1 cellular context compared by ENCODE assay signal in genomic region chr12:19166387-19166786, GRCh38.
TF ChIP-seq lines count a peak whose summit lies in the region.

No MANE protein-coding gene starts in this region.

TF ChIP-seq in WTC11, 78 proteins besides CTCF, POLR2A, EP300 and RAD21 (continued from another document):
- TF ChIP-seq, protein P1, sequence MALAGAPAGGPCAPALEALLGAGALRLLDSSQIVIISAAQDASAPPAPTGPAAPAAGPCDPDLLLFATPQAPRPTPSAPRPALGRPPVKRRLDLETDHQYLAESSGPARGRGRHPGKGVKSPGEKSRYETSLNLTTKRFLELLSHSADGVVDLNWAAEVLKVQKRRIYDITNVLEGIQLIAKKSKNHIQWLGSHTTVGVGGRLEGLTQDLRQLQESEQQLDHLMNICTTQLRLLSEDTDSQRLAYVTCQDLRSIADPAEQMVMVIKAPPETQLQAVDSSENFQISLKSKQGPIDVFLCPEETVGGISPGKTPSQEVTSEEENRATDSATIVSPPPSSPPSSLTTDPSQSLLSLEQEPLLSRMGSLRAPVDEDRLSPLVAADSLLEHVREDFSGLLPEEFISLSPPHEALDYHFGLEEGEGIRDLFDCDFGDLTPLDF (CRISPR knock-in tag; IDR thresholded peaks at IDR 0.05) = no peak
- no peak for TF ChIP-seq ZNF281 (CRISPR knock-in tag; IDR thresholded peaks at IDR 0.05)
- TF ChIP-seq SMAD4 (CRISPR knock-in tag; IDR thresholded peaks at IDR 0.05) = no peak
- TF ChIP-seq, protein P2, sequence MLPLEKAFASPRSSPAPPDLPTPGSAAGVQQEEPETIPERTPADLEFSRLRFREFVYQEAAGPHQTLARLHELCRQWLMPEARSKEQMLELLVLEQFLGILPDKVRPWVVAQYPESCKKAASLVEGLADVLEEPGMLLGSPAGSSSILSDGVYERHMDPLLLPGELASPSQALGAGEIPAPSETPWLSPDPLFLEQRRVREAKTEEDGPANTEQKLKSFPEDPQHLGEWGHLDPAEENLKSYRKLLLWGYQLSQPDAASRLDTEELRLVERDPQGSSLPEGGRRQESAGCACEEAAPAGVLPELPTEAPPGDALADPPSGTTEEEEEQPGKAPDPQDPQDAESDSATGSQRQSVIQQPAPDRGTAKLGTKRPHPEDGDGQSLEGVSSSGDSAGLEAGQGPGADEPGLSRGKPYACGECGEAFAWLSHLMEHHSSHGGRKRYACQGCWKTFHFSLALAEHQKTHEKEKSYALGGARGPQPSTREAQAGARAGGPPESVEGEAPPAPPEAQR (CRISPR knock-in tag; IDR thresholded peaks at IDR 0.05) = no peak
- TF ChIP-seq ZNF121 (CRISPR knock-in tag; IDR thresholded peaks at IDR 0.05) = no peak
